9 cellular contexts compared by ENCODE assay signal in the genomic region with DNA sequence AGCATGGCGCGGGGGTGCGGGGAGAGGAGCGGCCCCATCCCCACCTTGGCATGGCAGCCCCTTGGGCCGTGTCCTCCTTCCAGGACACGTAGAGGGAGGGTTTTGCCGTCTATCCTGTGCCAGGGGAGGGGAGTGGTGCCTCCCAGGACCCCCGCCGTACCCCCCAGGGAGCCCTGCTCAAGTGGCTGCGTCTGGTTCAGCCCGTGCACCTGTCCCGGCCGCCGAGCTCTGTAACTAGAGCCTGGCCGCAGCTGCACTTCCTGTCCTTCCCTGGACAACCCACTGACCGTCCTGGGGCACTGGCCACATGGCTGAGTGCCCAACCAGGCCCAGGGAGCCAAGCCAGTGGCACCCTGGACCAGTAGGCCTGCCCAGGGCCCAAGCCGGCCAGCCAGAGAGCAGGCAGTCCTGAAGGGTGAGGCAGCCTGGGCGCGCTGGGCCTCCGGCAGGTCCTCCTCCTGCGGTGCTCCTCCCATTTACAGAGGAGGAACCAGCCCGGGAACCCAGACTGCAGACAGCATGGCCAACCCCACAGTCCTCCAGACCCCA. TPM values are rescaled to one million over a fixed set of nuclear protein-coding genes. Genes with fewer than 3 reads are reported as not detected.
DNase-seq lines count a peak whose midpoint lies in the region; ATAC-seq, FAIRE-seq and TF ChIP-seq lines count a peak whose summit lies in the region.
"Had no signal": no experiment of that assay in that cellular context is flagged by ENCODE, and none has a peak within 500 bp of the region (broad histone marks: within the 10 kb centered on the region; RNA-seq: fewer than 3 reads in every experiment).

No MANE protein-coding gene starts in this region.

- H3K4me1 ChIP-seq in HUES64 (ENCODE audit: insufficient read depth, low read length) (peaks cover 51% of the 10 kb centered on the region), kidney (ENCODE audit: control insufficient read depth in 1 of 2, insufficient read depth in 1 of 2, low read depth in 1 of 2, low read length in 2 of 2) (peaks cover 49 to 77% of the 10 kb centered on the region in 2 donors), stomach smooth muscle (ENCODE audit: control insufficient read depth, insufficient read depth, low read length) (peaks cover 95% of the 10 kb centered on the region)

- intact Hi-C loops in kidney (cut with DNase I) = no loop called here

- H3K36me3 ChIP-seq in HUES64 (ENCODE audit: insufficient read depth, low read length) (peaks cover 23% of the 10 kb centered on the region), kidney (ENCODE audit: control insufficient read depth in 1 of 2, insufficient read depth in 2 of 2, low read length in 2 of 2) (no peaks in the 10 kb centered on the region), stomach smooth muscle (ENCODE audit: control insufficient read depth in 2 of 2, insufficient read depth in 2 of 2, low read length in 2 of 2) (peaks cover 4% of the 10 kb centered on the region in 2 donors)

- no peak for FAIRE-seq in kidney (lab: Jason Lieb, UNC)

- H3K9ac ChIP-seq in HUES64 (ENCODE audit: low read depth, low read length) = peak overlapping the region; percentile 43; the same call in 1 of the 2 replicates
- peak overlapping the region; percentile 41 to 55 for H3K9ac ChIP-seq in kidney (ENCODE audit: low read length in 2 of 2)
- H3K9ac ChIP-seq in stomach smooth muscle (ENCODE audit: low read length in 2 of 2) = peak overlapping the region; percentile 15 to 21

- no peak overlapping the region for H3K4me3 ChIP-seq in HUES64 (ENCODE audit: low read length)
- H3K4me3 ChIP-seq in kidney (ENCODE audit: low read length in 2 of 2) = no peak overlapping the region
- peak overlapping the region; percentile 35 to 64 for H3K4me3 ChIP-seq in stomach smooth muscle (ENCODE audit: low read length in 2 of 2)

- whole genome bisulfite sequencing in HUES64 = 91% methylated on average over 22 of the region's 22 CpGs

- no peak for ATAC-seq in HG03442 (IDR thresholded peaks at IDR 0.05; ENCODE audit: unreplicated experiment)
- ATAC-seq in HG02623 (IDR thresholded peaks at IDR 0.05; ENCODE audit: unreplicated experiment) = no peak

- peak; percentile 92 for DNase-seq in kidney
- DNase-seq in stimulated activated CD4-positive, alpha-beta T cell treated with anti-CD3 and anti-CD28 coated beads, Interleukin-2, amount 100 ng/mL, for 24 hours = no peak
- DNase-seq in stimulated activated CD4-positive, alpha-beta T cell treated with anti-CD3 and anti-CD28 coated beads, Interleukin-2, amount 100 ng/mL, for 48 hours = no peak
- DNase-seq: NCI-H187 treated with DMSO at 0.1 percent for 48 hours had no signal

- no peak for TF ChIP-seq CTCF in kidney (IDR thresholded peaks at IDR 0.05; ENCODE audit: borderline replicate concordance, extremely low read depth, insufficient read depth)

- no peaks in the 10 kb centered on the region for H3K9me3 ChIP-seq in HUES64 (ENCODE audit: insufficient read depth, low read depth, low read length)
- H3K9me3 ChIP-seq in kidney (ENCODE audit: control insufficient read depth in 1 of 2, low read length in 2 of 2) = no peaks in the 10 kb centered on the region
- no peaks in the 10 kb centered on the region for H3K9me3 ChIP-seq in stomach smooth muscle (ENCODE audit: control insufficient read depth in 2 of 2, low read length in 2 of 2)

- H3K27ac ChIP-seq in HUES64 (ENCODE audit: low read depth, low read length) (peak overlapping the region; percentile 30; the same call in 1 of the 2 replicates), angular gyrus (ENCODE audit: low read depth, low read length) (peak overlapping the region; percentile 70), kidney (ENCODE audit: low read depth in 2 of 2, low read length in 2 of 2) (peak overlapping the region; percentile 89 to 91), stomach smooth muscle (ENCODE audit: low read length) (peak overlapping the region; percentile 85)

- H3K27me3 ChIP-seq in HUES64 (ENCODE audit: insufficient read depth, low read length) (no peaks in the 10 kb centered on the region), stomach smooth muscle (ENCODE audit: control insufficient read depth in 1 of 2, insufficient read depth in 2 of 2, low read length in 2 of 2) (no peaks in the 10 kb centered on the region)

RNA-seq across cellular contexts. Expression of gene LAMA5, which starts 8.9 kb away (rescaled TPM):
- polyA plus RNA-seq in HUES64 (2013, experiment 1 of 2) = 53.2 TPM
- polyA plus RNA-seq in HUES64 (2013, experiment 2 of 2) = 64.5 TPM
- total RNA-seq in kidney = 342 TPM
- 94.0 TPM for polyA plus RNA-seq in kidney (ENCODE audit: insufficient read depth, low read depth, low replicate concordance)

RNA-seq across cellular contexts. Expression of gene RPS21, which starts 28.7 kb away (rescaled TPM):
- polyA plus RNA-seq in HUES64 (2013, experiment 1 of 2) = 1,380 TPM
- 1,333 TPM for polyA plus RNA-seq in HUES64 (2013, experiment 2 of 2)
- 1,221 TPM for total RNA-seq in kidney
- polyA plus RNA-seq in kidney (ENCODE audit: insufficient read depth, low read depth, low replicate concordance) = 2,336 TPM

RNA-seq across cellular contexts. Expression of gene CABLES2, which starts 48.8 kb away (rescaled TPM):
- 8.8 TPM for polyA plus RNA-seq in HUES64 (2013, experiment 1 of 2)
- 9.9 TPM for polyA plus RNA-seq in HUES64 (2013, experiment 2 of 2)
- 4.5 TPM for total RNA-seq in kidney
- 2.0 TPM for polyA plus RNA-seq in kidney (ENCODE audit: insufficient read depth, low read depth, low replicate concordance)

RNA-seq across cellular contexts. Expression of gene ADRM1, which starts 55.4 kb away (rescaled TPM):
- 130 TPM for polyA plus RNA-seq in HUES64 (2013, experiment 1 of 2)
- 111 TPM for polyA plus RNA-seq in HUES64 (2013, experiment 2 of 2)
- 64.4 TPM for total RNA-seq in kidney
- 79.4 TPM for polyA plus RNA-seq in kidney (ENCODE audit: insufficient read depth, low read depth, low replicate concordance)

Comparison
In these comparisons a context has a peak if more than half of its experiments do, and no peak if none do; other contexts are left out.
1. H3K27ac ChIP-seq: peak in every context shown above with its lines; median percentile 90 in kidney; 85 in stomach smooth muscle; 70 in angular gyrus; 30 in HUES64.
2. H3K4me3 ChIP-seq: peak in stomach smooth muscle (2 of 2); none in HUES64 (single experiment) and kidney (0 of 2).
3. Peak in every context shown above with its lines, with median percentiles within 50 percentile points of each other: H3K9ac ChIP-seq.